In the genomic region with DNA sequence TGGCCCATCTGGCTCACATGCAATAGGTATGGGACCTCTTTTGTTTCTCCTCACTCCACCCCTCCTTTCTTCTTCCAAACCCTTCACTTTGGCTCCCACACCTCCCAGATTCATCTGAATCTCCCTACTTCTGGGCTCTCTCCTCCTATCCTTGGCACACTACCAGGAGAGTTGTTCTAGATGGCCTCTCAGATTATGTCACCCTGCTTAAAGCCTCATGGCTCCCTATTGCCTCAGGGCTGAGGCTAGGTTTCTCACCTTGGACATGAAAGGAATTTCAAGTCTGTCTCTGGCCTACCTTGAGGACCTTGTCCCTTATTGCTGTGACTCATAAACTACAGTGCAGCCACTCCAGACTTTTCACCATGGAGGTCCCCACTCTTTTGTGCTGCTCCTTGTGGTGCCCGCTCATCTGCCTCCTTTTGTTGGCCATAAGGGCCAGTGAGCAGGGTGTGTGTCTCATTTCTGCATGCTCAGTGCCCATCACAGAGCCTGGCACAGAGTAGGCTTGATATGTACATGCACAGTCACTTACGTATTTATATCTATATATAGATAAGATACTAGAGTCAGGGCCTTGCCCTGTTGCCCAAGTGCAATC, we compare ENCODE assay signal across 8 cellular contexts. TPM values are rescaled to one million over a fixed set of nuclear protein-coding genes. Genes with fewer than 3 reads are reported as not detected.
DNase-seq lines count a peak whose midpoint lies in the region; ATAC-seq and TF ChIP-seq lines count a peak whose summit lies in the region.
"Had no signal": no experiment of that assay in that cellular context is flagged by ENCODE, and none has a peak within 500 bp of the region (broad histone marks: within the 10 kb centered on the region; RNA-seq: fewer than 3 reads in every experiment).

No MANE protein-coding gene starts in this region.

- TF ChIP-seq CTCF in breast epithelium (IDR thresholded peaks at IDR 0.05): no peak
- TF ChIP-seq CTCF in thyroid gland (IDR thresholded peaks at IDR 0.05): no peak

- H3K9me3 ChIP-seq in breast epithelium: no peaks in the 10 kb centered on the region
- no peaks in the 10 kb centered on the region for H3K9me3 ChIP-seq in thyroid gland

- 92 to 100% methylated on average over 1 to 2 of the region's 2 CpGs for WGBS in thyroid gland, 2 donors

- ATAC-seq in left colon (peak; percentile 36), HG02571 (IDR thresholded peaks at IDR 0.05; ENCODE audit: unreplicated experiment) (no peak)

- intact Hi-C loops in breast epithelium (cut with DNase I; ENCODE audit: low total_unique reads): no loop called here
- intact Hi-C loops in left colon (cut with DNase I, micrococcal nuclease): no loop called here
- intact Hi-C loops in thyroid gland (cut with DNase I): no loop called here

- no peak for TF ChIP-seq POLR2A in breast epithelium (IDR thresholded peaks at IDR 0.05)
- TF ChIP-seq POLR2A in thyroid gland (IDR thresholded peaks at IDR 0.05): no peak

- peak overlapping the region; percentile 90 to 98 for H3K27ac ChIP-seq in breast epithelium
- H3K27ac ChIP-seq in thyroid gland: peak overlapping the region; percentile 75 to 88 (median 76)

- H3K4me1 ChIP-seq in breast epithelium: peaks cover 17 to 36% of the 10 kb centered on the region in 2 donors
- H3K4me1 ChIP-seq in thyroid gland: peaks cover 12 to 41% of the 10 kb centered on the region in 2 donors

- H3K27me3 ChIP-seq in breast epithelium: no peaks in the 10 kb centered on the region
- H3K27me3 ChIP-seq in thyroid gland: no peaks in the 10 kb centered on the region

- no peaks in the 10 kb centered on the region for H3K36me3 ChIP-seq in breast epithelium
- peaks cover 0 to 8% of the 10 kb centered on the region in 2 donors for H3K36me3 ChIP-seq in thyroid gland

- H3K4me3 ChIP-seq in breast epithelium (peak overlapping the region in 1 of 3 donors; percentile 47), thyroid gland (replicated peaks in 1 of 3) (no peak overlapping the region)

- peak; percentile 76 for DNase-seq in M059J (ENCODE audit: low read depth)
- DNase-seq in breast epithelium (ENCODE audit: low spot score in 2 of 2): peak in 1 of 2 donors; percentile 57
- DNase-seq in left colon: peak in 1 of 2 donors; percentile 41
- peak; percentile 34 to 46 for DNase-seq in thyroid gland
- DNase-seq in medulla oblongata (ENCODE audit: extremely low spot score): no peak
- no peak for DNase-seq in activated T-cell treated with anti-CD3 and anti-CD28 coated beads for 4 hours
- DNase-seq: SHP77 had no signal

RNA-seq across cellular contexts. Expression of gene MFAP4, which starts 1.0 kb away (rescaled TPM):
- 0.07 TPM in 1 of 2 replicates, not detected in the other for total RNA-seq in M059J (2014; rRNA removed; shearing (Covaris generic))
- total RNA-seq in breast epithelium (100 to 1,000 TPM in 2 of 3 donors, 10 to 100 TPM in 1; 45.5 to 186 (median 116) TPM), left colon (10 to 100 TPM; 12.9 to 68.6 TPM), thyroid gland (100 to 1,000 TPM in 1 of 4 donors, 10 to 100 TPM in 3; 12.6 to 105 (median 53.5) TPM)

RNA-seq across cellular contexts. Expression of gene MAPK7, which starts 9.7 kb away (rescaled TPM):
- 13.8 and 25.3 TPM in 2 replicates for total RNA-seq in M059J (2014; rRNA removed; shearing (Covaris generic))
- 10 to 100 TPM; 21.4 to 39.0 (median 22.7) TPM for total RNA-seq in breast epithelium
- total RNA-seq in left colon: 10 to 100 TPM; 42.5 to 47.4 TPM
- total RNA-seq in thyroid gland: 10 to 100 TPM; 22.4 to 46.5 (median 31.3) TPM

RNA-seq across cellular contexts. Expression of gene RNF112, which starts 23.0 kb away (rescaled TPM):
- 0.39 TPM in 1 of 2 replicates, not detected in the other for total RNA-seq in M059J (2014; rRNA removed; shearing (Covaris generic))
- 1 to 10 TPM in 2 of 3 donors, under 1 TPM in 1; 0.96 to 2.9 (median 2.3) TPM for total RNA-seq in breast epithelium
- 1 to 10 TPM; 4.0 to 4.6 TPM for total RNA-seq in left colon
- 1 to 10 TPM in 3 of 4 donors, under 1 TPM in 1; 0.83 to 3.5 (median 2.2) TPM for total RNA-seq in thyroid gland

RNA-seq across cellular contexts. Expression of gene B9D1, which starts 25.5 kb away (rescaled TPM):
- total RNA-seq in M059J (2014; rRNA removed; shearing (Covaris generic)): 20.6 and 31.7 TPM in 2 replicates
- total RNA-seq in breast epithelium (10 to 100 TPM; 14.4 to 29.2 (median 28.4) TPM), left colon (1 to 10 TPM; 7.1 to 7.3 TPM), thyroid gland (100 to 1,000 TPM in 2 of 4 donors, 10 to 100 TPM in 2; 45.0 to 104 (median 90.3) TPM)

Comparison
In these comparisons a context has a peak if more than half of its experiments do, and no peak if none do; other contexts are left out.
1. DNase-seq: peak in M059J (single experiment) and thyroid gland (2 of 2); none in medulla oblongata (single experiment) and activated T-cell treated with anti-CD3 and anti-CD28 coated beads for 4 hours (single experiment).
2. RNA of gene MFAP4, which starts 1.0 kb away (total RNA-seq): 45.5 to 186 TPM in breast epithelium, 12.9 to 68.6 TPM in left colon and 12.6 to 105 TPM in thyroid gland; 0.07 TPM in M059J; every median in the first group is over 10 times any median in the second.